ENCODE assay signal across 10 cellular contexts in the genomic region with DNA sequence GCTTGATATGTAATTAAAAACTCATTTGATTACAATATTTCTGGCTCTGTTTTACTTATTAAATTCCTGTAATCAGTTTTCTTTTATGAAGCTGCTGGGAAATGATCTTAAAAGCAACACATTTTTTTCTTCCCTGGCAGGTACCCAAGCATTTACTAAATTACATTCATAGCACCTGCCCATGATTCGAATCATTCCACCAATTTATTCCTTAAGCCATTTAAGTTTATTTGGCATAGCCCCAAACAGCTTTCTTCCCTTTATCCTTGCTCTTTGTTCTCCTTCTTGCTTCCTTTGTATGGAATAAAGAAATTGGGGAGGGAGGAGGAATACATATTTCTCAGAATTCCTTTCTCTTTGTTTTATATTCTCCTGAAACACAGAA.
DNase-seq lines count a peak whose midpoint lies in the region; ATAC-seq and TF ChIP-seq lines count a peak whose summit lies in the region.
"Had no signal": no experiment of that assay in that cellular context is flagged by ENCODE, and none has a peak within 500 bp of the region (broad histone marks: within the 10 kb centered on the region; RNA-seq: fewer than 3 reads in every experiment).

No MANE protein-coding gene starts in this region.

- DNase-seq in left ventricle myocardium inferior = no peak
- DNase-seq in left ventricle myocardium superior = no peak
- no peak for DNase-seq in lower lobe of right lung
- DNase-seq in tibial nerve (ENCODE audit: low spot score in 2 of 2) = no peak
- DNase-seq: HFFc6, PC-3 had no signal

- H3K4me1 ChIP-seq in left ventricle myocardium inferior (peaks cover 15% of the 10 kb centered on the region), lower lobe of right lung (no peaks in the 10 kb centered on the region), tibial nerve (peaks cover 0 to 11% (median 3%) of the 10 kb centered on the region in 4 donors)

- H3K4me3 ChIP-seq in left ventricle myocardium inferior (peak overlapping the region; percentile 61), WI38 (ENCODE audit: low read depth, low read length) (peak overlapping the region; percentile 39), lower lobe of right lung (peak overlapping the region; percentile 28), tibial nerve (peak overlapping the region in 3 of 4 donors; percentile 2 to 29 (median 13))

- TF ChIP-seq POLR2A in tibial nerve (IDR thresholded peaks at IDR 0.05) = no peak

- intact Hi-C loops in left ventricle myocardium inferior (cut with micrococcal nuclease) (no loop called here), left ventricle myocardium superior (cut with micrococcal nuclease) (no loop called here), lower lobe of right lung (cut with DNase I) (no loop called here)

- ATAC-seq in left ventricle myocardium superior (no peak), lower lobe of right lung (no peak), GM19463 (IDR thresholded peaks at IDR 0.05; ENCODE audit: unreplicated experiment) (no peak), GM19397 (IDR thresholded peaks at IDR 0.05; ENCODE audit: unreplicated experiment) (no peak), GM21723 (IDR thresholded peaks at IDR 0.05; ENCODE audit: unreplicated experiment) (no peak)
- ATAC-seq: PC-3 had no signal

- H3K27ac ChIP-seq in left ventricle myocardium inferior (replicated peaks) = peak overlapping the region; percentile 71
- H3K27ac ChIP-seq in lower lobe of right lung = no peak overlapping the region
- H3K27ac ChIP-seq in tibial nerve = peak overlapping the region in 1 of 4 donors; percentile 15

- H3K36me3 ChIP-seq in left ventricle myocardium inferior (no peaks in the 10 kb centered on the region), lower lobe of right lung (no peaks in the 10 kb centered on the region), tibial nerve (no peaks in the 10 kb centered on the region)

- H3K9me3 ChIP-seq in left ventricle myocardium inferior (replicated peaks) = no peaks in the 10 kb centered on the region
- H3K9me3 ChIP-seq in lower lobe of right lung = no peaks in the 10 kb centered on the region
- no peaks in the 10 kb centered on the region for H3K9me3 ChIP-seq in tibial nerve

- 18 to 24% methylated on average over 1 of the region's 1 CpG for WGBS in tibial nerve, 2 donors

- TF ChIP-seq CTCF in left ventricle myocardium inferior (IDR thresholded peaks at IDR 0.05; ENCODE audit: borderline replicate concordance) (no peak), WI38 (IDR thresholded peaks at IDR 0.05; ENCODE audit: low read depth, low read length) (no peak), lower lobe of right lung (IDR thresholded peaks at IDR 0.05) (no peak), tibial nerve (IDR thresholded peaks at IDR 0.05) (no peak)

- no peak for TF ChIP-seq EP300 in tibial nerve (IDR thresholded peaks at IDR 0.05)

- H3K27me3 ChIP-seq in left ventricle myocardium inferior (ENCODE audit: low read depth) (no peaks in the 10 kb centered on the region), lower lobe of right lung (ENCODE audit: low read depth) (no peaks in the 10 kb centered on the region), tibial nerve (no peaks in the 10 kb centered on the region)
